ENCODE assay signal across 1 cellular context in genomic region chr2:181886192-181886591, GRCh38.
TF ChIP-seq lines count a peak whose summit lies in the region.

No MANE protein-coding gene starts in this region.

TF ChIP-seq in IMR-90, 13 proteins besides CTCF, POLR2A, EP300 and RAD21:
- TF ChIP-seq MAFK (IDR thresholded peaks at IDR 0.05; ENCODE audit: low read depth, low read length) (no peak), FOS (IDR thresholded peaks at IDR 0.05; ENCODE audit: low read depth, low read length) (no peak), ELK1 (IDR thresholded peaks at IDR 0.05; ENCODE audit: borderline replicate concordance, low read depth, low read length) (no peak), MAZ (IDR thresholded peaks at IDR 0.05; ENCODE audit: borderline replicate concordance, low read depth, low read length) (no peak), RFX5 (IDR thresholded peaks at IDR 0.05; ENCODE audit: low read depth, low read length) (no peak)
TF ChIP-seq in IMR-90: peak in this region for 0.
